Comparison of ENCODE assay signal across 8 cellular contexts in the genomic region with DNA sequence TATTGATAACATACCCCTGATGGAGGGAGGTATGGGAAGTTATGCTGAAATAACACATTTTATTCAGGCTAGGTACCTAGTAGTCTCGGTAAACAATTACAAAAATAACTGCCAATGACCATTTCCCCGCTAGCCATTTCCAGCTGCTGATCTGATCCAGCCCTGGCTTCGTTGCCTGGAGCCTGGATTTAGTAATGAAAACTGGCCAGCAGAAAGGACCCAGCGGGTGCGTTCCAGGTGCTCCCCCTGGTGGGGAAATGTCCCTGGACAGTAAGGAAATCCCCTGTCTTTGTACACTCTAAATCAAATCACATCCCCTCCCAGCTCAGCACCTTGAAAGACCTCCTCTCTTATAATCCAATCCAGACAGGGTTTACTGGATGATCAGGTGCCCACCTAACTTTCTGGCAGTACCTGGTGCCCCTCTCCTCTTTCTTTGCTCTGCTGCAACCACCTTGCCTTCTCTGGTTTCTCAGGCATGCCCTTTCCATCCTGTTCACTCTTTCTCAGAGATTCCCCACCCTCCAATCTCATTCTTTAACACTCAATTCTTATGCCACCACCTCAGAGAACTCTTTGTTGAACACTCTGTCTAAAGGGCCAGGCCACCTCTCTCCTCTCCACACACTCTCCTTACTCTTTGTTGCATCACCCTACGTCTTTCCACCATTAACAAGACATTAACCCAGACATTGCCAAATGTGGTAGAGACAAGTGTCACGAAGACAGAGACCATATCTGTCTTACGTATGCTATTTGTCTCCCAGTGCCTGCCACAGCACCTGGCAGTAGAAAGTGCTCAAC. TPM values are rescaled to one million over a fixed set of nuclear protein-coding genes. Genes with fewer than 3 reads are reported as not detected.
DNase-seq lines count a peak whose midpoint lies in the region; ATAC-seq and TF ChIP-seq lines count a peak whose summit lies in the region.

No MANE protein-coding gene starts in this region.

- H3K9me3 ChIP-seq in testis: no peaks in the 10 kb centered on the region

- no peak overlapping the region for H3K4me3 Mint-ChIP-seq in activated CD4-positive, alpha-beta memory T cell treated with anti-CD3 and anti-CD28 coated beads, Interleukin-2, amount 10 ng/mL, durations not matched to agents 7 days and 5 days
- H3K4me3 Mint-ChIP-seq in natural killer cell: no peak overlapping the region

- POLR2A ChIA-PET in activated CD4-positive, alpha-beta memory T cell treated with anti-CD3 and anti-CD28 coated beads, Interleukin-2, amount 10 ng/mL, durations not matched to agents 7 days and 5 days (lab: Charles Lee): no interaction called here

- no peaks in the 10 kb centered on the region for H3K36me3 Mint-ChIP-seq in activated CD4-positive, alpha-beta memory T cell treated with anti-CD3 and anti-CD28 coated beads, Interleukin-2, amount 10 ng/mL, durations not matched to agents 7 days and 5 days (ENCODE audit: low read depth)
- H3K36me3 Mint-ChIP-seq in natural killer cell: no peaks in the 10 kb centered on the region

- H3K36me3 ChIP-seq in testis (ENCODE audit: low read depth, missing control alignments): no peaks in the 10 kb centered on the region

- DNase-seq in NCI-H510A treated with DMSO at 0.1 percent for 48 hours (lab: John Stamatoyannopoulos, UW) (peak; percentile 20), NCI-H510A (lab: John Stamatoyannopoulos, UW) (no peak), NCI-H345 treated with DMSO at 0.1 percent for 48 hours (lab: John Stamatoyannopoulos, UW; ENCODE audit: unreplicated experiment) (peak; percentile 35), epithelial cell of proximal tubule (ENCODE audit: low read depth) (no peak), natural killer cell (peak; percentile 56), testis (peak; percentile 86)
- DNase-seq in activated CD4-positive, alpha-beta memory T cell treated with anti-CD3 and anti-CD28 coated beads, Interleukin-2, amount 10 ng/mL, durations not matched to agents 7 days and 5 days: peak; percentile 59

- H3K27ac Mint-ChIP-seq in activated CD4-positive, alpha-beta memory T cell treated with anti-CD3 and anti-CD28 coated beads, Interleukin-2, amount 10 ng/mL, durations not matched to agents 7 days and 5 days: no peak overlapping the region
- H3K27ac Mint-ChIP-seq in natural killer cell: no peak overlapping the region

- H3K4me3 ChIP-seq in epithelial cell of proximal tubule (ENCODE audit: low read depth, low read length): no peak overlapping the region
- H3K4me3 ChIP-seq in testis: no peak overlapping the region

- TF ChIP-seq CTCF in epithelial cell of proximal tubule (conservative IDR thresholded peaks at IDR 0.05; ENCODE audit: low read depth, low read length): peak; percentile 93
- TF ChIP-seq CTCF in natural killer cell (IDR thresholded peaks at IDR 0.05): peak; percentile 75
- peak; percentile 74 to 75 (median 74) for TF ChIP-seq CTCF in testis (IDR thresholded peaks at IDR 0.05)

- peaks cover 49% of the 10 kb centered on the region for H3K27me3 Mint-ChIP-seq in activated CD4-positive, alpha-beta memory T cell treated with anti-CD3 and anti-CD28 coated beads, Interleukin-2, amount 10 ng/mL, durations not matched to agents 7 days and 5 days
- H3K27me3 Mint-ChIP-seq in natural killer cell (ENCODE audit: low read depth in 2 of 2): peaks cover 25 to 27% of the 10 kb centered on the region in 2 donors

- TF ChIP-seq POLR2A in testis (IDR thresholded peaks at IDR 0.05): no peak

- H3K4me1 ChIP-seq in testis: no peaks in the 10 kb centered on the region

- no peak overlapping the region for H3K27ac ChIP-seq in testis

- H3K9me3 Mint-ChIP-seq in activated CD4-positive, alpha-beta memory T cell treated with anti-CD3 and anti-CD28 coated beads, Interleukin-2, amount 10 ng/mL, durations not matched to agents 7 days and 5 days: no peaks in the 10 kb centered on the region
- no peaks in the 10 kb centered on the region for H3K9me3 Mint-ChIP-seq in natural killer cell

- CTCF ChIA-PET in activated CD4-positive, alpha-beta memory T cell treated with anti-CD3 and anti-CD28 coated beads, Interleukin-2, amount 10 ng/mL, durations not matched to agents 7 days and 5 days (lab: Charles Lee): interaction anchor here (0.9 to 2.0 kb wide), 11 partner anchors 30 to 201 kb away, joined by 3 to 6 read pairs (median 4); partner anchors contain the start of gene SMAD5

- no peaks in the 10 kb centered on the region for H3K27me3 ChIP-seq in testis

- peaks cover 5% of the 10 kb centered on the region for H3K4me1 Mint-ChIP-seq in activated CD4-positive, alpha-beta memory T cell treated with anti-CD3 and anti-CD28 coated beads, Interleukin-2, amount 10 ng/mL, durations not matched to agents 7 days and 5 days
- peaks cover 0 to 12% of the 10 kb centered on the region in 2 donors for H3K4me1 Mint-ChIP-seq in natural killer cell

- ATAC-seq in natural killer cell (peak; percentile 32 to 61 (median 48)), GM19328 (IDR thresholded peaks at IDR 0.05; ENCODE audit: unreplicated experiment) (no peak)

- 35 to 52% methylated on average over 8 of the region's 8 CpGs for WGBS in testis, 2 donors

- intact Hi-C loops in natural killer cell (cut with micrococcal nuclease) (loop anchor here (1.0 to 10.0 kb wide), 3 partner anchors 108 to 195 kb away; no protein-coding TSS in a partner anchor), testis (cut with DNase I; ENCODE audit: low total_unique reads) (loop anchor here (10.0 kb wide), 1 partner anchor 438 kb away; no protein-coding TSS in a partner anchor)

RNA-seq across cellular contexts. Expression of gene SMAD5, which starts 50.1 kb away (rescaled TPM):
- total RNA-seq in activated CD4-positive, alpha-beta memory T cell treated with anti-CD3 and anti-CD28 coated beads, Interleukin-2, amount 10 ng/mL, durations not matched to agents 7 days and 5 days: 10 to 100 TPM; 11.5 to 11.8 TPM
- total RNA-seq in epithelial cell of proximal tubule: 32.9 and 34.1 TPM in 2 replicates
- total RNA-seq in natural killer cell: 10 to 100 TPM; 44.0 to 60.1 (median 54.1) TPM
- total RNA-seq in testis: 10 to 100 TPM; 29.1 to 36.0 TPM
- 25.4 TPM for polyA plus RNA-seq in testis (ENCODE audit: insufficient read depth, low read depth, low replicate concordance)

RNA-seq across cellular contexts. Expression of gene TGFBI, which starts 53.8 kb away (rescaled TPM):
- total RNA-seq in activated CD4-positive, alpha-beta memory T cell treated with anti-CD3 and anti-CD28 coated beads, Interleukin-2, amount 10 ng/mL, durations not matched to agents 7 days and 5 days: not detected
- total RNA-seq in epithelial cell of proximal tubule: 336 and 371 TPM in 2 replicates
- total RNA-seq in natural killer cell: 10 to 100 TPM in 2 of 3 donors, 1 to 10 TPM in 1; 6.7 to 19.6 (median 18.5) TPM
- total RNA-seq in testis: 10 to 100 TPM in 1 of 2 donors, 1 to 10 TPM in 1; 9.0 to 15.4 TPM
- 77.2 TPM for polyA plus RNA-seq in testis (ENCODE audit: insufficient read depth, low read depth, low replicate concordance)

Comparison
In these comparisons a context has a peak if more than half of its experiments do, and no peak if none do; other contexts are left out.
1. DNase-seq: peak in NCI-H510A treated with DMSO at 0.1 percent for 48 hours (single experiment), NCI-H345 treated with DMSO at 0.1 percent for 48 hours (single experiment), activated CD4-positive, alpha-beta memory T cell treated with anti-CD3 and anti-CD28 coated beads, Interleukin-2, amount 10 ng/mL, durations not matched to agents 7 days and 5 days (single experiment), natural killer cell (single experiment) and testis (single experiment); none in NCI-H510A (single experiment) and epithelial cell of proximal tubule (single experiment).
2. RNA of gene TGFBI, which starts 53.8 kb away (total RNA-seq): 336 to 371 TPM in epithelial cell of proximal tubule; 6.7 to 19.6 TPM in natural killer cell, 9.0 to 15.4 TPM in testis and not detected in activated CD4-positive, alpha-beta memory T cell treated with anti-CD3 and anti-CD28 coated beads, Interleukin-2, amount 10 ng/mL, durations not matched to agents 7 days and 5 days; every median in the first group is over 10 times any median in the second.
3. Peak in every context shown above with its lines, with median percentiles within 50 percentile points of each other: CTCF ChIP-seq.